Comparison of ENCODE assay signal across 13 cellular contexts in the genomic region with DNA sequence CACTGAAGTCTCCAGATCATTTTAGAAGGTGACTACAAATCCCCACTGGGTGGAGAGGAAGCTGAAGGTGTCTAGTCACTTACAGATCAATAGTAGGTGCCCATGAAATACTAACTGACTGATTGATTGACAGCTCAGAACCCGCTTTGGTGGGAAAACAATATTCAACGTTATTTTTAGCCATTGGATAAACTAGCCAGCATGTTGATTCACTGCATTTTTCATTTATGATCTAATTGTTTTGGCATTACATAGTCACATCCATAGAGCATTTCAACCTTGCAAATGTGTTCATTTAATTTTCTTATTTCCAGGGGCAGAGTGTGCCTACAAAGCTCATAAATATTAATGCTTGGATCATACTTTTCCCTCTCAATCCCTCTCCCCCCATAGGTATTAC.
DNase-seq lines count a peak whose midpoint lies in the region; TF ChIP-seq lines count a peak whose summit lies in the region.
"Had no signal": no experiment of that assay in that cellular context is flagged by ENCODE, and none has a peak within 500 bp of the region (broad histone marks: within the 10 kb centered on the region; RNA-seq: fewer than 3 reads in every experiment).

No MANE protein-coding gene starts in this region.

- peaks cover 9% of the 10 kb centered on the region for H3K4me1 Mint-ChIP-seq in Calu3 (ENCODE audit: low read depth, unreplicated experiment)
- H3K4me1 Mint-ChIP-seq: activated CD8-positive, alpha-beta memory T cell treated with anti-CD3 and anti-CD28 coated beads, Interleukin-2, amount 10 ng/mL, durations not matched to agents 7 days and 5 days had no signal

- H2AFZ ChIP-seq in fibroblast of lung (ENCODE audit: low read length) (no peak overlapping the region), osteoblast (ENCODE audit: low read length) (peak overlapping the region; percentile 35)

- no peaks in the 10 kb centered on the region for H3K27me3 ChIP-seq in SJSA1 (replicated peaks)
- no peaks in the 10 kb centered on the region for H3K27me3 ChIP-seq in fibroblast of lung (ENCODE audit: control insufficient read depth, insufficient read depth, low read length)
- H3K27me3 ChIP-seq in osteoblast (ENCODE audit: insufficient read depth, low read length) = no peaks in the 10 kb centered on the region
- H3K27me3 ChIP-seq: BLaER1 treated with 17β-estradiol and CSF1 and Interleukin-3, amounts not matched to agents 10 nM and 100 nM; pancreas had no signal

- H3K4me2 ChIP-seq in fibroblast of lung (ENCODE audit: extremely low read depth, insufficient read depth, low read length) = peak overlapping the region; percentile 9
- H3K4me2 ChIP-seq in osteoblast (ENCODE audit: insufficient read depth, low read length) = peak overlapping the region; percentile 44
- H3K4me2 ChIP-seq: BLaER1 treated with 17β-estradiol and CSF1 and Interleukin-3, amounts not matched to agents 10 nM and 100 nM had no signal

- no peak for TF ChIP-seq CTCF in fibroblast of lung (conservative IDR thresholded peaks at IDR 0.05 in 1 of 2, IDR thresholded peaks at IDR 0.05 in 1 of 2; ENCODE audit: low read depth in 1 of 2, low read length in 2 of 2)
- TF ChIP-seq CTCF in osteoblast (IDR thresholded peaks at IDR 0.05; ENCODE audit: extremely low read depth, low read depth, low read length) = no peak
- TF ChIP-seq CTCF in Calu3 (IDR thresholded peaks at IDR 0.05; ENCODE audit: unreplicated experiment) = no peak

- peaks cover 9% of the 10 kb centered on the region for H3K9me3 Mint-ChIP-seq in Calu3 (ENCODE audit: low read depth, unreplicated experiment)

- BruUV-seq in Calu3 (replicated peaks; lab: Mats Ljungman, UMichigan) = no TSS peak

- no peaks in the 10 kb centered on the region for H4K20me1 ChIP-seq in fibroblast of lung (ENCODE audit: control insufficient read depth, extremely low read depth, insufficient read depth, low read length)
- H4K20me1 ChIP-seq in osteoblast (ENCODE audit: insufficient read depth, low read length) = no peaks in the 10 kb centered on the region
- H4K20me1 ChIP-seq: BLaER1 treated with 17β-estradiol and CSF1 and Interleukin-3, amounts not matched to agents 10 nM and 100 nM had no signal

- intact Hi-C loops in Calu3 (cut with micrococcal nuclease; ENCODE audit: unreplicated experiment) = no loop called here

- no peaks in the 10 kb centered on the region for H3K9me3 ChIP-seq in SJSA1 (replicated peaks)
- H3K9me3 ChIP-seq in fibroblast of lung (ENCODE audit: control insufficient read depth, insufficient read depth, low read depth, low read length) = no peaks in the 10 kb centered on the region
- H3K9me3 ChIP-seq in osteoblast (ENCODE audit: low read depth, low read length) = no peaks in the 10 kb centered on the region
- H3K9me3 ChIP-seq: pancreas had no signal

- H3K4me3 ChIP-seq in SJSA1 (no peak overlapping the region), fibroblast of lung (replicated peaks in 1 of 4; ENCODE audit: control extremely low read depth in 1 of 4, insufficient read depth in 1 of 4, low read depth in 3 of 4, low read length in 4 of 4) (no peak overlapping the region), osteoblast (ENCODE audit: insufficient read depth, low read length) (no peak overlapping the region)
- H3K4me3 ChIP-seq: BLaER1 treated with 17β-estradiol and CSF1 and Interleukin-3, amounts not matched to agents 10 nM and 100 nM; pancreas had no signal

- no peak overlapping the region for H3K27ac Mint-ChIP-seq in Calu3 (ENCODE audit: unreplicated experiment)
- H3K27ac Mint-ChIP-seq: activated CD8-positive, alpha-beta memory T cell treated with anti-CD3 and anti-CD28 coated beads, Interleukin-2, amount 10 ng/mL, durations not matched to agents 7 days and 5 days had no signal

- H3K27ac ChIP-seq in SJSA1 = peak overlapping the region; percentile 33; the same call in 1 of the 2 replicates
- H3K27ac ChIP-seq in fibroblast of lung (ENCODE audit: insufficient read depth, low read length) = peak overlapping the region; percentile 46
- H3K27ac ChIP-seq in osteoblast (ENCODE audit: low read depth, low read length) = peak overlapping the region; percentile 87
- H3K27ac ChIP-seq: BLaER1 treated with 17β-estradiol and CSF1 and Interleukin-3, amounts not matched to agents 10 nM and 100 nM; pancreas; WERI-Rb-1 had no signal

- H3K27me3 Mint-ChIP-seq in Calu3 (ENCODE audit: unreplicated experiment) = no peaks in the 10 kb centered on the region

- DNase-seq in EH (ENCODE audit: low read depth) (peak; percentile 79), SJSA1 (ENCODE audit: low read depth in 1 of 2, low spot score in 2 of 2) (no peak), fibroblast of lung (ENCODE audit: low read depth in 2 of 2) (peak; percentile 63 to 71), osteoblast (ENCODE audit: insufficient read length, low spot score, missing footprints) (peak; percentile 67), NOMO-1 treated with DMSO at 0.1 percent for 48 hours (lab: John Stamatoyannopoulos, UW; ENCODE audit: unreplicated experiment) (no peak), NCI-H2029 (lab: John Stamatoyannopoulos, UW) (no peak), Calu3 (no peak)
- DNase-seq in stimulated activated CD4-positive, alpha-beta T cell treated with anti-CD3 and anti-CD28 coated beads, Interleukin-4, amount 100 ng/mL, for 24 hours = no peak
- DNase-seq: activated CD8-positive, alpha-beta memory T cell treated with anti-CD3 and anti-CD28 coated beads, Interleukin-2, amount 10 ng/mL, durations not matched to agents 7 days and 5 days; NK-92 treated with Interleukin-12 subunit alpha and Interleukin-12 subunit beta, amount 100 ng/mL, for 24 hours; pancreas; WERI-Rb-1 had no signal

- no peaks in the 10 kb centered on the region for H3K36me3 Mint-ChIP-seq in Calu3 (ENCODE audit: insufficient read depth, unreplicated experiment)
- H3K36me3 Mint-ChIP-seq: activated CD8-positive, alpha-beta memory T cell treated with anti-CD3 and anti-CD28 coated beads, Interleukin-2, amount 10 ng/mL, durations not matched to agents 7 days and 5 days had no signal

- CTCF ChIA-PET in Calu3 (lab: Charles Lee) = no interaction called here

- H3K9ac ChIP-seq in fibroblast of lung (ENCODE audit: insufficient read depth, low read length) = no peak overlapping the region
- H3K9ac ChIP-seq: BLaER1 treated with 17β-estradiol and CSF1 and Interleukin-3, amounts not matched to agents 10 nM and 100 nM had no signal

- no peaks in the 10 kb centered on the region for H3K36me3 ChIP-seq in SJSA1
- no peaks in the 10 kb centered on the region for H3K36me3 ChIP-seq in fibroblast of lung (ENCODE audit: control insufficient read depth, insufficient read depth, low read length)
- H3K36me3 ChIP-seq in osteoblast (ENCODE audit: insufficient read depth, low read length) = no peaks in the 10 kb centered on the region
- H3K36me3 ChIP-seq: pancreas, WERI-Rb-1 had no signal

- H3K79me2 ChIP-seq in fibroblast of lung (ENCODE audit: control insufficient read depth, insufficient read depth, low read length) (no peaks in the 10 kb centered on the region), osteoblast (ENCODE audit: insufficient read depth, low read length) (no peaks in the 10 kb centered on the region)

- no peak overlapping the region for H3K4me3 Mint-ChIP-seq in Calu3 (ENCODE audit: low read depth, unreplicated experiment)
- H3K4me3 Mint-ChIP-seq: activated CD8-positive, alpha-beta memory T cell treated with anti-CD3 and anti-CD28 coated beads, Interleukin-2, amount 10 ng/mL, durations not matched to agents 7 days and 5 days had no signal

- peaks cover 10% of the 10 kb centered on the region for H3K4me1 ChIP-seq in SJSA1 (replicated peaks)
- H3K4me1 ChIP-seq in fibroblast of lung (ENCODE audit: control insufficient read depth, extremely low read depth, insufficient read depth, low read length) = peaks cover 4% of the 10 kb centered on the region
- peaks cover 23% of the 10 kb centered on the region for H3K4me1 ChIP-seq in osteoblast (ENCODE audit: insufficient read depth, low read length)
- H3K4me1 ChIP-seq: pancreas had no signal

Comparison
In these comparisons a context has a peak if more than half of its experiments do, and no peak if none do; other contexts are left out.
1. DNase-seq: peak in EH (single experiment), fibroblast of lung (2 of 2) and osteoblast (single experiment); none in SJSA1 (0 of 2), NOMO-1 treated with DMSO at 0.1 percent for 48 hours (single experiment), stimulated activated CD4-positive, alpha-beta T cell treated with anti-CD3 and anti-CD28 coated beads, Interleukin-4, amount 100 ng/mL, for 24 hours (single experiment), NCI-H2029 (single experiment) and Calu3 (single experiment).
2. H3K27ac ChIP-seq: peak in every context shown above with its lines; median percentile 87 in osteoblast; 46 in fibroblast of lung; 33 in SJSA1.